In genomic region chr15:89130194-89130593, GRCh38 we compare ENCODE assay signal across 11 cellular contexts. TPM values are rescaled to one million over a fixed set of nuclear protein-coding genes. Genes with fewer than 3 reads are reported as not detected.
DNase-seq lines count a peak whose midpoint lies in the region; ATAC-seq and TF ChIP-seq lines count a peak whose summit lies in the region.
"Had no signal": no experiment of that assay in that cellular context is flagged by ENCODE, and none has a peak within 500 bp of the region (broad histone marks: within the 10 kb centered on the region; RNA-seq: fewer than 3 reads in every experiment).

No MANE protein-coding gene starts in this region.

- H3K9me3 Mint-ChIP-seq in CD8-positive, alpha-beta T cell, result no peaks in the 10 kb centered on the region
- H3K9me3 Mint-ChIP-seq in effector memory CD8-positive, alpha-beta T cell, result no peaks in the 10 kb centered on the region
- H3K9me3 Mint-ChIP-seq: activated T-cell treated with anti-CD3 and anti-CD28 coated beads, Interleukin-2, amount 50 U/mL, for 24 hours; endodermal cell had no signal

- no peaks in the 10 kb centered on the region for H3K9me3 ChIP-seq in CD8-positive, alpha-beta T cell (ENCODE audit: low read length)
- H3K9me3 ChIP-seq in transverse colon (no peaks in the 10 kb centered on the region), breast epithelium (no peaks in the 10 kb centered on the region)
- H3K9me3 ChIP-seq: BLaER1 treated with 17β-estradiol and CSF1 and Interleukin-3, amounts not matched to agents 10 nM and 100 nM had no signal

- peaks cover 35% of the 10 kb centered on the region for H3K36me3 Mint-ChIP-seq in CD8-positive, alpha-beta T cell
- peaks cover 3% of the 10 kb centered on the region for H3K36me3 Mint-ChIP-seq in effector memory CD8-positive, alpha-beta T cell (ENCODE audit: insufficient read depth)

- H3K4me1 ChIP-seq in CD8-positive, alpha-beta T cell (ENCODE audit: insufficient read depth, low read length), result peaks cover 9% of the 10 kb centered on the region
- H3K4me1 ChIP-seq in transverse colon (peaks cover 4 to 37% (median 9%) of the 10 kb centered on the region in 4 donors), breast epithelium (no peaks in the 10 kb centered on the region)

- intact Hi-C loops in CD8-positive, alpha-beta T cell (cut with DNase I, micrococcal nuclease), result no loop called here
- intact Hi-C loops in transverse colon (cut with DNase I; ENCODE audit: low total_unique reads), result loop anchor here (5.0 kb wide), 1 partner anchor 73 kb away; no protein-coding TSS in a partner anchor
- intact Hi-C loops in breast epithelium (cut with DNase I; ENCODE audit: low total_unique reads), result no loop called here

- TF ChIP-seq EP300 in transverse colon (IDR thresholded peaks at IDR 0.05; ENCODE audit: low read depth), result no peak

- no peak overlapping the region for H3K4me3 ChIP-seq in CD8-positive, alpha-beta T cell (ENCODE audit: low read depth, low read length)
- H3K4me3 ChIP-seq in transverse colon, result no peak overlapping the region
- H3K4me3 ChIP-seq in breast epithelium, result no peak overlapping the region
- H3K4me3 ChIP-seq: BLaER1 treated with 17β-estradiol and CSF1 and Interleukin-3, amounts not matched to agents 10 nM and 100 nM had no signal

- no peak overlapping the region for H3K4me3 Mint-ChIP-seq in CD8-positive, alpha-beta T cell
- peak overlapping the region; percentile 43 to 65 for H3K4me3 Mint-ChIP-seq in effector memory CD8-positive, alpha-beta T cell
- H3K4me3 Mint-ChIP-seq: activated T-cell treated with anti-CD3 and anti-CD28 coated beads, Interleukin-2, amount 50 U/mL, for 24 hours; endodermal cell had no signal

- CTCF ChIA-PET in CD8-positive, alpha-beta T cell (lab: Charles Lee), result interaction anchor here (0.6 to 6.8 kb wide), 29 partner anchors 9 to 656 kb away, joined by 3 to 117 read pairs (median 6); partner anchors contain the start of genes ABHD2 and HAPLN3

- TF ChIP-seq POLR2A in transverse colon (IDR thresholded peaks at IDR 0.05) (no peak), breast epithelium (IDR thresholded peaks at IDR 0.05) (no peak)

- no peak overlapping the region for H3K27ac Mint-ChIP-seq in CD8-positive, alpha-beta T cell
- peak overlapping the region in 1 of 2 donors; percentile 21 for H3K27ac Mint-ChIP-seq in effector memory CD8-positive, alpha-beta T cell
- H3K27ac Mint-ChIP-seq: endodermal cell had no signal

- H3K36me3 ChIP-seq in CD8-positive, alpha-beta T cell (ENCODE audit: insufficient read depth, low read length), result peaks cover 6% of the 10 kb centered on the region
- H3K36me3 ChIP-seq in transverse colon (peaks cover 0 to 8% (median 0%) of the 10 kb centered on the region in 4 donors), breast epithelium (no peaks in the 10 kb centered on the region)

- H3K27me3 ChIP-seq in CD8-positive, alpha-beta T cell (ENCODE audit: insufficient read depth, low read length), result no peaks in the 10 kb centered on the region
- H3K27me3 ChIP-seq in transverse colon (no peaks in the 10 kb centered on the region), breast epithelium (no peaks in the 10 kb centered on the region)
- H3K27me3 ChIP-seq: BLaER1 treated with 17β-estradiol and CSF1 and Interleukin-3, amounts not matched to agents 10 nM and 100 nM had no signal

- POLR2A ChIA-PET in CD8-positive, alpha-beta T cell (lab: Charles Lee), result interaction anchor here (0.6 to 1.2 kb wide), 4 partner anchors 10 to 258 kb away, joined by 3 to 4 read pairs (median 4); no protein-coding TSS in a partner anchor

- peak in 3 of 7 experiments; percentile 13 to 46 (median 21) for DNase-seq in CD8-positive, alpha-beta T cell
- DNase-seq in effector memory CD8-positive, alpha-beta T cell, result peak; percentile 19 to 26 (median 26)
- DNase-seq in transverse colon, result no peak
- no peak for DNase-seq in COLO829 (ENCODE audit: low spot score)
- no peak for DNase-seq in activated CD4-positive, CD25-positive, alpha-beta regulatory T cell treated with anti-CD3 and anti-CD28 coated beads, Interleukin-2, amount 50 U/mL, for 72 hours
- DNase-seq in breast epithelium (ENCODE audit: low spot score in 2 of 2), result no peak

- no peak overlapping the region for H3K27ac ChIP-seq in CD8-positive, alpha-beta T cell (ENCODE audit: low read depth, low read length)
- H3K27ac ChIP-seq in transverse colon, result no peak overlapping the region
- no peak overlapping the region for H3K27ac ChIP-seq in breast epithelium

- peaks cover 23% of the 10 kb centered on the region for H3K4me1 Mint-ChIP-seq in CD8-positive, alpha-beta T cell (ENCODE audit: low read depth)
- H3K4me1 Mint-ChIP-seq in effector memory CD8-positive, alpha-beta T cell (ENCODE audit: low read depth in 2 of 2), result peaks cover 22 to 33% of the 10 kb centered on the region in 2 donors
- H3K4me1 Mint-ChIP-seq: endodermal cell had no signal

- in situ Hi-C loops in transverse colon (cut with MboI; ENCODE audit: low pct_ligation_motif_present in 1 of 4, low pct_unique_long_range_greater_than_20kb in 1 of 4, low sequenced_read_pairs in 3 of 4), result no loop called here

- 69 to 73% methylated on average over 2 to 5 of the region's 5 CpGs for WGBS in transverse colon (ENCODE audit: low coverage in 1 of 2), 2 donors

- H3K27me3 Mint-ChIP-seq in CD8-positive, alpha-beta T cell (ENCODE audit: low read depth), result no peaks in the 10 kb centered on the region
- H3K27me3 Mint-ChIP-seq in effector memory CD8-positive, alpha-beta T cell, result no peaks in the 10 kb centered on the region
- H3K27me3 Mint-ChIP-seq: activated T-cell treated with anti-CD3 and anti-CD28 coated beads, Interleukin-2, amount 50 U/mL, for 24 hours had no signal

- no peak for TF ChIP-seq CTCF in CD8-positive, alpha-beta T cell (IDR thresholded peaks at IDR 0.05)
- TF ChIP-seq CTCF in transverse colon (IDR thresholded peaks at IDR 0.05) (no peak), breast epithelium (IDR thresholded peaks at IDR 0.05) (no peak)

- peak; percentile 34 for ATAC-seq in CD8-positive, alpha-beta T cell
- peak; percentile 95 for ATAC-seq in GM19395 (IDR thresholded peaks at IDR 0.05; ENCODE audit: unreplicated experiment)
- ATAC-seq in HG03342 (IDR thresholded peaks at IDR 0.05; ENCODE audit: unreplicated experiment), result peak; percentile 65
- ATAC-seq in effector memory CD8-positive, alpha-beta T cell (replicated peaks), result peak; percentile 83

RNA-seq across cellular contexts. Expression of gene ABHD2, which starts 41.9 kb away (rescaled TPM):
- 10 to 100 TPM; 22.2 to 25.7 TPM for total RNA-seq in CD8-positive, alpha-beta T cell
- total RNA-seq in transverse colon (10 to 100 TPM; 37.8 to 81.5 (median 58.3) TPM), breast epithelium (10 to 100 TPM; 76.7 to 91.2 (median 80.3) TPM)

Comparison
In these comparisons a context has a peak if more than half of its experiments do, and no peak if none do; other contexts are left out.
1. ATAC-seq: peak in every context shown above with its lines; median percentile 95 in GM19395; 83 in effector memory CD8-positive, alpha-beta T cell; 65 in HG03342; 34 in CD8-positive, alpha-beta T cell.
2. DNase-seq: peak in effector memory CD8-positive, alpha-beta T cell (3 of 3); none in transverse colon (single experiment), COLO829 (single experiment), activated CD4-positive, CD25-positive, alpha-beta regulatory T cell treated with anti-CD3 and anti-CD28 coated beads, Interleukin-2, amount 50 U/mL, for 72 hours (single experiment) and breast epithelium (0 of 2).